1 cellular context compared by ENCODE assay signal in genomic region chr6:158835616-158836221, GRCh38.
A peak's percentile ranks its signal among the peaks of the same experiment; 100 is the strongest.
TF ChIP-seq lines count a peak whose summit lies in the region.

No MANE protein-coding gene starts in this region.

TF ChIP-seq in K562, 482 proteins besides CTCF, POLR2A, EP300 and RAD21 (continued from another document and continues in another):
- TF ChIP-seq DMBX1 (CRISPR knock-in tag; IDR thresholded peaks at IDR 0.05; ENCODE audit: borderline replicate concordance) (no peak), STAT6 (CRISPR knock-in tag; IDR thresholded peaks at IDR 0.05) (0 out of 2 replicates have a peak, but pooled peaks have one; percentile 69), ZBTB7A (IDR thresholded peaks at IDR 0.05; ENCODE audit: borderline replicate concordance, control insufficient read depth, low read depth, low read length) (0 out of 2 replicates have a peak, but pooled peaks have one; percentile 47), CBFA2T3 (IDR thresholded peaks at IDR 0.05) (peak; percentile 68), NFYB (IDR thresholded peaks at IDR 0.05; ENCODE audit: extremely low read depth, insufficient read length) (no peak), ZBTB12 (CRISPR knock-in tag; IDR thresholded peaks at IDR 0.05) (peak; percentile 39; the same call in 1 of the 2 replicates), RCOR1 (IDR thresholded peaks at IDR 0.05; ENCODE audit: borderline replicate concordance in 1 of 2, low read depth in 2 of 2, low read length in 2 of 2) (peak in 1 of 2 experiments; percentile 68; a peak in 1 of 4 replicates), DPF2 (IDR thresholded peaks at IDR 0.05) (peak; percentile 85), JUN (IDR thresholded peaks at IDR 0.05; ENCODE audit: borderline replicate concordance, low read depth, low read length) (0 out of 2 replicates have a peak, but pooled peaks have one; percentile 4), JUN (CRISPR knock-in tag; IDR thresholded peaks at IDR 0.05; ENCODE audit: borderline replicate concordance) (no peak), PHF21A (IDR thresholded peaks at IDR 0.05; ENCODE audit: borderline replicate concordance, low read depth) (peak; percentile 38; the same call in 1 of the 2 replicates), ATF1 (CRISPR knock-in tag; IDR thresholded peaks at IDR 0.05) (no peak), ATF1 (tag; IDR thresholded peaks at IDR 0.05) (peak; percentile 90), CEBPB (tag; IDR thresholded peaks at IDR 0.05) (peak; percentile 97), TAL1 (IDR thresholded peaks at IDR 0.05) (peak; percentile 8; the same call in 1 of the 2 replicates), KDM1A (IDR thresholded peaks at IDR 0.05) (peak in 1 of 2 experiments; percentile 17; a peak in 1 of 4 replicates), ZNF655 (CRISPR knock-in tag; IDR thresholded peaks at IDR 0.05) (no peak), TEAD1 (CRISPR knock-in tag; IDR thresholded peaks at IDR 0.05) (0 out of 4 replicates have a peak, but pooled peaks of 1 of the 2 experiments have one; percentile 22), ZFX (CRISPR knock-in tag; IDR thresholded peaks at IDR 0.05) (peak; percentile 61), VEZF1 (CRISPR knock-in tag; IDR thresholded peaks at IDR 0.05) (peak; percentile 72; the same call in 1 of the 2 replicates), ZBTB2 (IDR thresholded peaks at IDR 0.05) (peak; percentile 47; the same call in 1 of the 2 replicates), ATF3 (IDR thresholded peaks at IDR 0.05) (peak; percentile 31; the same call in 1 of the 2 replicates), ATF3 (CRISPR knock-in tag; conservative IDR thresholded peaks at IDR 0.05) (no peak), PCBP1 (IDR thresholded peaks at IDR 0.05; ENCODE audit: low read depth, low read length, poor library complexity, severe bottlenecking) (no peak), ZBTB11 (CRISPR knock-in tag; IDR thresholded peaks at IDR 0.05) (peak in 1 of 3 experiments; percentile 45; a peak in 1 of 6 replicates), CREM (IDR thresholded peaks at IDR 0.05; ENCODE audit: low read depth) (peak; percentile 93), ZNF740 (CRISPR knock-in tag; IDR thresholded peaks at IDR 0.05) (peak; percentile 49; the same call in 1 of the 2 replicates), ZNF740 (tag; IDR thresholded peaks at IDR 0.05) (no peak), OTX1 (CRISPR knock-in tag; IDR thresholded peaks at IDR 0.05) (no peak), PRDM10 (IDR thresholded peaks at IDR 0.05; ENCODE audit: partially characterized antibody) (no peak), ZNF589 (CRISPR knock-in tag; IDR thresholded peaks at IDR 0.05; ENCODE audit: low read depth) (no peak)
